Comparison of ENCODE assay signal across 8 cellular contexts in the genomic region with DNA sequence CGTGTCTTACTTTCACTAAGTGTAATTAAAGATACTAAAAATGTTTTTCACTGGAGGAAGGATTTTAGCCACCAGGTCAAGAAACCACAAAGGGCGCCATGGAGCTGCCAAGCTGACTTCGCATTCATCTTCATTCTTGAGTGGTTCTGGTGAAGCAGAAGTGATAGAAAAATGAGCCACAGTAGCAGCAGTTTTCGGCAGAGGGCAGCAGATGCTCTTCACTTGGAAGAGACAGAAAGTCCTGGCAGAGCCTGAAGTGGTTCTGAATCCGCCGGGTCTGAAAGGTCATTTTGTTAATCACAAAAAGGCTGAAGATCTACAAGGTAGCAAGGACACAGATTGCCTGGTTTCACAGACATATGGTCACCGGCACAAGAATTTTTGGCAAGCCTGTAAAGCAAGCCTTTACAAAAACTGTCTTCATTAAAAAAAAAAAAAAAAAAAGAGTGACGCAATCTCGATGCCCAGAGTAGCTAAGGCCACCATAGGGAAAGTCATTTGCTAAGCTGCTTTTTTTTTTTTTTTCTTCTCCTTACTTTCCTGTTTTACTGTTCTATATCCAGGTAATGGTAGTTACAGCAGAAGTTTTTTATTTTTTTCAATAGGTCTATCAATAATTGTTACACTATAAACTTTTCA.
DNase-seq lines count a peak whose midpoint lies in the region; ATAC-seq and TF ChIP-seq lines count a peak whose summit lies in the region.
"Had no signal": no experiment of that assay in that cellular context is flagged by ENCODE, and none has a peak within 500 bp of the region (broad histone marks: within the 10 kb centered on the region; RNA-seq: fewer than 3 reads in every experiment).

No MANE protein-coding gene starts in this region.

- H3K27ac ChIP-seq in HCT116 (ENCODE audit: low read depth, low read length) (no peak overlapping the region), fibroblast of lung (ENCODE audit: insufficient read depth, low read length) (no peak overlapping the region)

- H3K4me1 ChIP-seq in HCT116 (ENCODE audit: control insufficient read depth in 1 of 2, insufficient read depth in 2 of 2, low read length in 2 of 2) (no peaks in the 10 kb centered on the region), NT2/D1 (ENCODE audit: insufficient read depth, insufficient read length) (no peaks in the 10 kb centered on the region), fibroblast of lung (ENCODE audit: control insufficient read depth, extremely low read depth, insufficient read depth, low read length) (no peaks in the 10 kb centered on the region)

- no peak overlapping the region for H3K4me3 ChIP-seq in HCT116 (replicated peaks in 1 of 2; ENCODE audit: low read depth in 1 of 2, low read length in 2 of 2)
- no peak overlapping the region for H3K4me3 ChIP-seq in NT2/D1 (ENCODE audit: insufficient read length, low read depth)
- peak overlapping the region in 1 of 4 experiments; percentile 51 for H3K4me3 ChIP-seq in fibroblast of lung (replicated peaks in 1 of 4; ENCODE audit: control extremely low read depth in 1 of 4, insufficient read depth in 1 of 4, low read depth in 3 of 4, low read length in 4 of 4)

- H3K36me3 ChIP-seq in HCT116 (ENCODE audit: control insufficient read depth in 1 of 2, insufficient read depth in 2 of 2, low read length in 2 of 2) (no peaks in the 10 kb centered on the region), NT2/D1 (ENCODE audit: insufficient read depth, insufficient read length, low read length) (no peaks in the 10 kb centered on the region), fibroblast of lung (ENCODE audit: control insufficient read depth, insufficient read depth, low read length) (no peaks in the 10 kb centered on the region)

- DNase-seq in HCT116 (ENCODE audit: low read depth, low spot score) (peak; percentile 10), NT2/D1 (ENCODE audit: low read depth, low spot score) (peak; percentile 35), fibroblast of lung (ENCODE audit: low read depth in 2 of 2) (peak; percentile 75 to 78), pons (ENCODE audit: low spot score) (peak; percentile 89)
- no peak for DNase-seq in effector memory CD8-positive, alpha-beta T cell
- no peak for DNase-seq in activated CD8-positive, alpha-beta memory T cell treated with anti-CD3 and anti-CD28 coated beads, Interleukin-2, amount 50 U/mL, for 48 hours
- DNase-seq: naive B cell had no signal

- no peak for TF ChIP-seq POLR2A in HCT116 (IDR thresholded peaks at IDR 0.05; ENCODE audit: borderline replicate concordance, extremely low read depth, insufficient read depth, insufficient read length)

- CTCF ChIA-PET in HCT116 (lab: Charles Lee), result no interaction called here

- intact Hi-C loops in HCT116 (cut with micrococcal nuclease), result no loop called here

- H2AFZ ChIP-seq in HCT116 (ENCODE audit: low read depth, low read length, poor library complexity, severe bottlenecking), result no peak overlapping the region
- no peak overlapping the region for H2AFZ ChIP-seq in fibroblast of lung (ENCODE audit: low read length)

- H3K36me3 Mint-ChIP-seq in effector memory CD8-positive, alpha-beta T cell (ENCODE audit: insufficient read depth), result peaks cover 3% of the 10 kb centered on the region
- H3K36me3 Mint-ChIP-seq: naive B cell had no signal

- BruUV-seq in HCT116 (replicated peaks; lab: Mats Ljungman, UMichigan), result no TSS peak

- H3K27ac Mint-ChIP-seq in effector memory CD8-positive, alpha-beta T cell, result no peak overlapping the region
- H3K27ac Mint-ChIP-seq: naive B cell had no signal

- H3K79me2 ChIP-seq in HCT116 (ENCODE audit: insufficient read depth, low read length) (no peaks in the 10 kb centered on the region), fibroblast of lung (ENCODE audit: control insufficient read depth, insufficient read depth, low read length) (no peaks in the 10 kb centered on the region)

- H3K9me3 ChIP-seq in HCT116 (ENCODE audit: control insufficient read depth in 1 of 2, insufficient read depth in 1 of 2, low read depth in 1 of 2, low read length in 2 of 2) (no peaks in the 10 kb centered on the region), NT2/D1 (ENCODE audit: insufficient read depth, low read length) (no peaks in the 10 kb centered on the region), fibroblast of lung (ENCODE audit: control insufficient read depth, insufficient read depth, low read depth, low read length) (no peaks in the 10 kb centered on the region)

- POLR2A ChIA-PET in HCT116 (lab: Charles Lee), result no interaction called here

- no peak overlapping the region for H3K9ac ChIP-seq in HCT116 (ENCODE audit: low read length)
- no peak overlapping the region for H3K9ac ChIP-seq in NT2/D1 (ENCODE audit: insufficient read length, low read depth)
- no peak overlapping the region for H3K9ac ChIP-seq in fibroblast of lung (ENCODE audit: insufficient read depth, low read length)

- ATAC-seq in HCT116, result peak; percentile 69
- no peak for ATAC-seq in effector memory CD8-positive, alpha-beta T cell (replicated peaks)
- ATAC-seq in GM19023 (IDR thresholded peaks at IDR 0.05; ENCODE audit: unreplicated experiment), result no peak

- H3K9me3 Mint-ChIP-seq in effector memory CD8-positive, alpha-beta T cell, result no peaks in the 10 kb centered on the region

- H3K4me3 Mint-ChIP-seq in effector memory CD8-positive, alpha-beta T cell, result no peak overlapping the region
- H3K4me3 Mint-ChIP-seq: naive B cell had no signal

- peak; percentile 14 to 48 (median 39); a peak in 4 of 6 replicates for TF ChIP-seq CTCF in HCT116 (IDR thresholded peaks at IDR 0.05 in 2 of 3, conservative IDR thresholded peaks at IDR 0.05 in 1 of 3; ENCODE audit: borderline replicate concordance in 1 of 3, insufficient read depth in 1 of 3, low read depth in 2 of 3, low read length in 2 of 3)
- TF ChIP-seq CTCF in fibroblast of lung (conservative IDR thresholded peaks at IDR 0.05 in 1 of 2, IDR thresholded peaks at IDR 0.05 in 1 of 2; ENCODE audit: low read depth in 1 of 2, low read length in 2 of 2), result peak; percentile 51 to 81

- peaks cover 0 to 20% of the 10 kb centered on the region in 2 donors for H3K27me3 Mint-ChIP-seq in effector memory CD8-positive, alpha-beta T cell
- H3K27me3 Mint-ChIP-seq: naive B cell had no signal

- H3K4me2 ChIP-seq in HCT116 (ENCODE audit: low read length) (no peak overlapping the region), fibroblast of lung (ENCODE audit: extremely low read depth, insufficient read depth, low read length) (no peak overlapping the region)

- peak; percentile 46 for TF ChIP-seq RAD21 in HCT116 (IDR thresholded peaks at IDR 0.05; ENCODE audit: low read depth)

- H4K20me1 ChIP-seq in HCT116 (ENCODE audit: insufficient read depth) (no peaks in the 10 kb centered on the region), fibroblast of lung (ENCODE audit: control insufficient read depth, extremely low read depth, insufficient read depth, low read length) (no peaks in the 10 kb centered on the region)

- H3K4me1 Mint-ChIP-seq in effector memory CD8-positive, alpha-beta T cell (ENCODE audit: low read depth in 2 of 2), result peaks cover 0 to 2% of the 10 kb centered on the region in 2 donors
- H3K4me1 Mint-ChIP-seq: naive B cell had no signal

- H3K9me2 ChIP-seq in HCT116 (ENCODE audit: insufficient read depth), result no peaks in the 10 kb centered on the region

- H3K27me3 ChIP-seq in HCT116 (ENCODE audit: insufficient read depth, low read length), result 0 out of 2 replicates have a peak, but pooled peaks cover 3% of the 10 kb centered on the region
- no peaks in the 10 kb centered on the region for H3K27me3 ChIP-seq in NT2/D1 (ENCODE audit: insufficient read depth, insufficient read length)
- no peaks in the 10 kb centered on the region for H3K27me3 ChIP-seq in fibroblast of lung (ENCODE audit: control insufficient read depth, insufficient read depth, low read length)

- RAD21 ChIA-PET in HCT116 (lab: Charles Lee; ENCODE audit: low non-redundant PET in 1 of 2, low total read pairs in 2 of 2, uncharacterized antibody in 2 of 2, unreplicated experiment in 2 of 2), result interaction anchor here in 1 of 2 experiments (0.7 kb wide), 1 partner anchor 964 kb away, joined by 4 read pairs; no protein-coding TSS in a partner anchor

TF ChIP-seq in HCT116, 20 proteins besides CTCF, POLR2A, EP300 and RAD21:
- no peak for TF ChIP-seq ELF1 (IDR thresholded peaks at IDR 0.05; ENCODE audit: borderline replicate concordance, low read depth)
- TF ChIP-seq, protein P1, sequence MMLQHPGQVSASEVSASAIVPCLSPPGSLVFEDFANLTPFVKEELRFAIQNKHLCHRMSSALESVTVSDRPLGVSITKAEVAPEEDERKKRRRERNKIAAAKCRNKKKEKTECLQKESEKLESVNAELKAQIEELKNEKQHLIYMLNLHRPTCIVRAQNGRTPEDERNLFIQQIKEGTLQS (IDR thresholded peaks at IDR 0.05), result no peak

Comparison
In these comparisons a context has a peak if more than half of its experiments do, and no peak if none do; other contexts are left out.
1. DNase-seq: peak in HCT116 (single experiment), NT2/D1 (single experiment), fibroblast of lung (2 of 2) and pons (single experiment); none in effector memory CD8-positive, alpha-beta T cell (0 of 3) and activated CD8-positive, alpha-beta memory T cell treated with anti-CD3 and anti-CD28 coated beads, Interleukin-2, amount 50 U/mL, for 48 hours (single experiment).